8 cellular contexts compared by ENCODE assay signal in genomic region chr17:73165616-73166404, GRCh38. TPM values are rescaled to one million over a fixed set of nuclear protein-coding genes. Genes with fewer than 3 reads are reported as not detected.
A peak's percentile ranks its signal among the peaks of the same experiment; 100 is the strongest.
DNase-seq lines count a peak whose midpoint lies in the region; TF ChIP-seq lines count a peak whose summit lies in the region.

No MANE protein-coding gene starts in this region.

- H3K79me2 ChIP-seq in fibroblast of lung (ENCODE audit: control insufficient read depth, insufficient read depth, low read length) (no peaks in the 10 kb centered on the region), parathyroid adenoma (no peaks in the 10 kb centered on the region)

- H2AFZ ChIP-seq in fibroblast of lung (ENCODE audit: low read length), result no peak overlapping the region
- no peak overlapping the region for H2AFZ ChIP-seq in parathyroid adenoma

- peaks cover 5% of the 10 kb centered on the region for H3K36me3 ChIP-seq in NT2/D1 (ENCODE audit: insufficient read depth, insufficient read length, low read length)
- H3K36me3 ChIP-seq in fibroblast of lung (ENCODE audit: control insufficient read depth, insufficient read depth, low read length), result no peaks in the 10 kb centered on the region
- H3K36me3 ChIP-seq in parathyroid adenoma (ENCODE audit: control insufficient read depth, insufficient read depth, low read length), result no peaks in the 10 kb centered on the region

- H3K9me3 ChIP-seq in NT2/D1 (ENCODE audit: insufficient read depth, low read length) (no peaks in the 10 kb centered on the region), fibroblast of lung (ENCODE audit: control insufficient read depth, insufficient read depth, low read depth, low read length) (no peaks in the 10 kb centered on the region), parathyroid adenoma (ENCODE audit: control insufficient read depth, low read length) (no peaks in the 10 kb centered on the region)

- peaks cover 62% of the 10 kb centered on the region for H3K27me3 ChIP-seq in NT2/D1 (ENCODE audit: insufficient read depth, insufficient read length)
- peaks cover 51% of the 10 kb centered on the region for H3K27me3 ChIP-seq in fibroblast of lung (ENCODE audit: control insufficient read depth, insufficient read depth, low read length)
- no peaks in the 10 kb centered on the region for H3K27me3 ChIP-seq in parathyroid adenoma (ENCODE audit: control insufficient read depth, insufficient read depth, low read length)

- H3K9ac ChIP-seq in NT2/D1 (ENCODE audit: insufficient read length, low read depth) (peak overlapping the region; percentile 79), fibroblast of lung (ENCODE audit: insufficient read depth, low read length) (no peak overlapping the region), parathyroid adenoma (no peak overlapping the region)

- no peak overlapping the region for H3K27ac ChIP-seq in fibroblast of lung (ENCODE audit: insufficient read depth, low read length)
- H3K27ac ChIP-seq in parathyroid adenoma, result no peak overlapping the region

- H4K20me1 ChIP-seq in fibroblast of lung (ENCODE audit: control insufficient read depth, extremely low read depth, insufficient read depth, low read length), result no peaks in the 10 kb centered on the region

- H3K4me3 ChIP-seq in NT2/D1 (ENCODE audit: insufficient read length, low read depth), result peak overlapping the region; percentile 84
- peak overlapping the region; percentile 26 to 51 (median 36) for H3K4me3 ChIP-seq in fibroblast of lung (replicated peaks in 1 of 4; ENCODE audit: control extremely low read depth in 1 of 4, insufficient read depth in 1 of 4, low read depth in 3 of 4, low read length in 4 of 4)
- no peak overlapping the region for H3K4me3 ChIP-seq in parathyroid adenoma (ENCODE audit: low read depth, low read length)

- peak; percentile 36 for DNase-seq in ELR (ENCODE audit: low read depth)
- DNase-seq in NT2/D1 (ENCODE audit: low read depth, low spot score), result no peak
- DNase-seq in fibroblast of lung (ENCODE audit: low read depth in 2 of 2), result peak in 1 of 2 donors; percentile 11
- no peak for DNase-seq in effector CD8-positive, alpha-beta T cell (lab: John Stamatoyannopoulos, UW)
- no peak for DNase-seq in GF-D8 (lab: John Stamatoyannopoulos, UW)
- no peak for DNase-seq in stimulated activated CD4-positive, alpha-beta T cell treated with anti-CD3 and anti-CD28 coated beads, Interleukin-4, amount 100 ng/mL, for 24 hours
- no peak for DNase-seq in SK-N-DZ (ENCODE audit: low spot score)

- peaks cover 13% of the 10 kb centered on the region for H3K4me1 ChIP-seq in NT2/D1 (ENCODE audit: insufficient read depth, insufficient read length)
- no peaks in the 10 kb centered on the region for H3K4me1 ChIP-seq in fibroblast of lung (ENCODE audit: control insufficient read depth, extremely low read depth, insufficient read depth, low read length)
- no peaks in the 10 kb centered on the region for H3K4me1 ChIP-seq in parathyroid adenoma

- TF ChIP-seq CTCF in fibroblast of lung (conservative IDR thresholded peaks at IDR 0.05 in 1 of 2, IDR thresholded peaks at IDR 0.05 in 1 of 2; ENCODE audit: low read depth in 1 of 2, low read length in 2 of 2), result no peak
- no peak for TF ChIP-seq CTCF in parathyroid adenoma (IDR thresholded peaks at IDR 0.05)

- H3K4me2 ChIP-seq in fibroblast of lung (ENCODE audit: extremely low read depth, insufficient read depth, low read length) (peak overlapping the region; percentile 92), parathyroid adenoma (ENCODE audit: low read length) (peak overlapping the region; percentile 56)

RNA-seq across cellular contexts. Expression of gene SSTR2, which starts 1.0 kb away (rescaled TPM):
- not detected in 2 replicates for total RNA-seq in fibroblast of lung
- not detected in 2 replicates for polyA plus RNA-seq in fibroblast of lung
- polyA plus RNA-seq in fibroblast of lung (2012), result 0.01 TPM in 2 replicates
- polyA minus RNA-seq in fibroblast of lung (ENCODE audit: low replicate concordance), result not detected in 2 replicates
- 6.3 and 9.3 TPM in 2 replicates for polyA plus RNA-seq in SK-N-DZ (2014; cell fraction: cytosol; rRNA removed)
- 2.3 TPM in 2 replicates for polyA plus RNA-seq in SK-N-DZ (2014; cell fraction: nucleus; rRNA removed)

RNA-seq across cellular contexts. Expression of gene COG1, which starts 27.0 kb away (rescaled TPM):
- 12.6 and 20.0 TPM in 2 replicates for total RNA-seq in fibroblast of lung
- 21.0 and 27.0 TPM in 2 replicates for polyA plus RNA-seq in fibroblast of lung
- 26.1 and 36.5 TPM in 2 replicates for polyA plus RNA-seq in fibroblast of lung (2012)
- polyA minus RNA-seq in fibroblast of lung (ENCODE audit: low replicate concordance), result 43.8 and 53.5 TPM in 2 replicates
- polyA plus RNA-seq in SK-N-DZ (2014; cell fraction: cytosol; rRNA removed), result 22.9 and 29.5 TPM in 2 replicates
- polyA plus RNA-seq in SK-N-DZ (2014; cell fraction: nucleus; rRNA removed), result 42.5 and 60.0 TPM in 2 replicates
